ENCODE assay signal across 17 cellular contexts in the genomic region with DNA sequence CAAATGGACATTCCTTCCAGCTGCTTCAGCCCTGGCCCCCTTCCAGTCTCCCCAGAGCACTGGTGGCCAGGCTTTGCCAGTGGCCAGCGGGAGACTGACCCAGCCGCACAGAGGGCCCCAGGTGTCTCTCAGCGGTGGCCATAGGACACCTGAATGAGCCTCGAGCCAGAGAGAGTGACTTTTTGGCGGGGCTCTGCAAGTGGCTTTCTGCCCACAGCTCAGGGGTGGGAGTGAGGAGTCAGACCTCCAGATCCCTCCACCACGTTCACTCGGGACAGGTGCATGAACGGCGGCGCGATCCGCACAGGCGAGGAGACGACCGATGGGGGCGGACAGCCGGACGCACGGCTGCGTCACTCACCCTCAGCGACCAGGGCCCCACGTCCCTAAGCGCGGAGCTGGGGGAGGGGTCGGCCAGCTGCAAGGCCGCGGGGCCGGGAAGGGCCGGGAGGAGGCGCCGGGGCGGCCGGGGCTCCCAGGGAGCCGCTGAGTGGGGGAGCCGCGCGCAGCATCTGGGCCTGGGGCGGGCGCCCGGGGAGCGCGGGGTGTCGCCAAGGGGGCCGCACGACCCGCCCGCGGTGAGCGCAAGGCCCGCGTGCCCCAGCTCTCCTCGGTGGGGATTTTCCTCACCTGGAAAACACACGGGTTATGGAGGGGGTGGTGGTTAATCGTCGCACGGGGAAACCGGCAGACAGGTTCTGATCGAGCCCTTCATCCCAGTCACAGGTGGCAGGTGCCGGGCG. TPM values are rescaled to one million over a fixed set of nuclear protein-coding genes. Genes with fewer than 3 reads are reported as not detected.
DNase-seq lines count a peak whose midpoint lies in the region; ATAC-seq, FAIRE-seq and TF ChIP-seq lines count a peak whose summit lies in the region.
"Had no signal": no experiment of that assay in that cellular context is flagged by ENCODE, and none has a peak within 500 bp of the region (broad histone marks: within the 10 kb centered on the region; RNA-seq: fewer than 3 reads in every experiment).

No MANE protein-coding gene starts in this region.

- H3K4me1 ChIP-seq in PC-9 (replicated peaks; ENCODE audit: insufficient read depth) (peaks cover 41% of the 10 kb centered on the region), H1 (replicated peaks in 1 of 4; ENCODE audit: control insufficient read depth in 3 of 4, insufficient read depth in 4 of 4, low read length in 3 of 4) (no peaks in the 10 kb centered on the region), gastrocnemius medialis (no peaks in the 10 kb centered on the region)
- H3K4me1 ChIP-seq in naive thymus-derived CD4-positive, alpha-beta T cell (ENCODE audit: control insufficient read depth in 2 of 2, insufficient read depth in 2 of 2, low read length in 2 of 2) = no peaks in the 10 kb centered on the region

- H4K5ac ChIP-seq in H1 (ENCODE audit: insufficient read length, low read depth, low read length) = no peak overlapping the region

- BruUV-seq in PC-9 (replicated peaks; lab: Mats Ljungman, UMichigan) = TSS peak; percentile 76

- in situ Hi-C loops in gastrocnemius medialis (cut with MboI; ENCODE audit: low sequenced_read_pairs in 4 of 4) = no loop called here

- no peak overlapping the region for H2AK5ac ChIP-seq in H1 (ENCODE audit: low read depth, low read length)

- POLR2A ChIA-PET in PC-9 (lab: Charles Lee; ENCODE audit: unreplicated experiment) = interaction anchor here (1.0 kb wide), 3 partner anchors 9 to 201 kb away, joined by 3 to 9 read pairs (median 8); no protein-coding TSS in a partner anchor
- POLR2A ChIA-PET in H1 (lab: Charles Lee; ENCODE audit: partially characterized antibody) = interaction anchor here (0.8 kb wide), 1 partner anchor 14 kb away, joined by 3 read pairs; no protein-coding TSS in a partner anchor
- POLR2A ChIA-PET in naive thymus-derived CD4-positive, alpha-beta T cell (lab: Charles Lee) = no interaction called here

- DNase-seq in NCI-H2081 (lab: John Stamatoyannopoulos, UW) (peak; percentile 27 to 36), NCI-H2081 treated with DMSO at 0.1 percent for 48 hours (lab: John Stamatoyannopoulos, UW) (no peak), PC-9 (no peak), H1 (ENCODE audit: low read depth in 1 of 2, low spot score in 2 of 2) (no peak), T-helper 2 cell (no peak), gastrocnemius medialis (no peak)
- DNase-seq in naive thymus-derived CD4-positive, alpha-beta T cell = no peak
- DNase-seq: BE2C; CD4-positive, alpha-beta memory T cell; GF-D8; NCI-H1105; SHP77 had no signal

- TF ChIP-seq EP300 in H1 (IDR thresholded peaks at IDR 0.05; ENCODE audit: borderline replicate concordance in 1 of 2, low read depth in 2 of 2, low read length in 2 of 2) = no peak

- H3K4me3 ChIP-seq in PC-9 = no peak overlapping the region
- H3K4me3 ChIP-seq in H1 (ENCODE audit: extremely low read depth in 1 of 4, insufficient read depth in 2 of 4, low read depth in 3 of 4, low read length in 4 of 4) = no peak overlapping the region
- H3K4me3 ChIP-seq in naive thymus-derived CD4-positive, alpha-beta T cell (ENCODE audit: low read length) = no peak overlapping the region
- H3K4me3 ChIP-seq in gastrocnemius medialis = no peak overlapping the region
- H3K4me3 ChIP-seq: GM23248 had no signal

- H2AFZ ChIP-seq in PC-9 = no peak overlapping the region
- no peak overlapping the region for H2AFZ ChIP-seq in H1 (ENCODE audit: low read length)
- H2AFZ ChIP-seq: GM23248 had no signal

- FAIRE-seq in H1 (lab: Jason Lieb, UNC) = no peak
- FAIRE-seq: HTR-8/SVneo, RCC 7860 had no signal

- H3K79me1 ChIP-seq in H1 (ENCODE audit: low read depth, low read length) = no peaks in the 10 kb centered on the region

- H3K18ac ChIP-seq in H1 (ENCODE audit: extremely low read depth, low read length) = no peak overlapping the region

- no peaks in the 10 kb centered on the region for H4K20me1 ChIP-seq in PC-9 (ENCODE audit: insufficient read depth)
- H4K20me1 ChIP-seq in H1 (replicated peaks in 1 of 2; ENCODE audit: control insufficient read depth in 1 of 2, insufficient read depth in 2 of 2, low read length in 2 of 2) = no peaks in the 10 kb centered on the region

- H3K14ac ChIP-seq in H1 (ENCODE audit: insufficient read length) = no peak overlapping the region

- H2BK15ac ChIP-seq in H1 (ENCODE audit: low read length) = no peak overlapping the region

- H2BK20ac ChIP-seq in H1 (ENCODE audit: low read length) = no peak overlapping the region

- no peak for TF ChIP-seq RAD21 in H1 (IDR thresholded peaks at IDR 0.05 in 1 of 2, conservative IDR thresholded peaks at IDR 0.05 in 1 of 2; ENCODE audit: low read depth in 2 of 2, low read length in 2 of 2)

- ATAC-seq in stimulated activated memory B cell treated with anti-CD40 and anti-IgM and Interleukin-4, amounts not matched to agents 10 μg/mL and 1 μg/mL and 100 μg/mL, for 72 hours = peak; percentile 57
- ATAC-seq in naive thymus-derived CD4-positive, alpha-beta T cell = no peak
- ATAC-seq in gastrocnemius medialis = no peak

- peaks cover 28% of the 10 kb centered on the region; the same call in 1 of the 2 replicates for H3F3A ChIP-seq in PC-9 (ENCODE audit: insufficient read depth, low read depth)

- H3K27ac Mint-ChIP-seq in stimulated activated memory B cell treated with anti-CD40 and anti-IgM and Interleukin-4, amounts not matched to agents 10 μg/mL and 1 μg/mL and 100 μg/mL, for 72 hours = no peak overlapping the region
- no peak overlapping the region for H3K27ac Mint-ChIP-seq in naive thymus-derived CD4-positive, alpha-beta T cell
- H3K27ac Mint-ChIP-seq: CD4-positive, alpha-beta memory T cell had no signal

- 0 out of 2 replicates have a peak overlapping the region, but pooled peaks have one; percentile 11 for H3K4me2 ChIP-seq in PC-9
- no peak overlapping the region for H3K4me2 ChIP-seq in H1 (ENCODE audit: insufficient read depth in 1 of 2, low read depth in 2 of 2, low read length in 2 of 2)

- no peaks in the 10 kb centered on the region for H3K36me3 Mint-ChIP-seq in stimulated activated memory B cell treated with anti-CD40 and anti-IgM and Interleukin-4, amounts not matched to agents 10 μg/mL and 1 μg/mL and 100 μg/mL, for 72 hours
- no peaks in the 10 kb centered on the region for H3K36me3 Mint-ChIP-seq in naive thymus-derived CD4-positive, alpha-beta T cell
- H3K36me3 Mint-ChIP-seq: CD4-positive, alpha-beta memory T cell had no signal

- no peak for TF ChIP-seq POLR2A in H1 (IDR thresholded peaks at IDR 0.05; ENCODE audit: control extremely low read depth in 1 of 2, low read depth in 2 of 2, low read length in 2 of 2)
- TF ChIP-seq POLR2A in gastrocnemius medialis (IDR thresholded peaks at IDR 0.05) = no peak

- H3K4me3 Mint-ChIP-seq in stimulated activated memory B cell treated with anti-CD40 and anti-IgM and Interleukin-4, amounts not matched to agents 10 μg/mL and 1 μg/mL and 100 μg/mL, for 72 hours = no peak overlapping the region
- no peak overlapping the region for H3K4me3 Mint-ChIP-seq in naive thymus-derived CD4-positive, alpha-beta T cell
- H3K4me3 Mint-ChIP-seq: CD4-positive, alpha-beta memory T cell had no signal

- H3K9me3 ChIP-seq in PC-9 (ENCODE audit: insufficient read depth, low read depth) (no peaks in the 10 kb centered on the region), H1 (ENCODE audit: insufficient read depth in 2 of 2, low read depth in 1 of 2, low read length in 1 of 2) (peaks cover 0 to 8% of the 10 kb centered on the region in 2 experiments; a peak in 1 of 4 replicates), gastrocnemius medialis (no peaks in the 10 kb centered on the region)
- no peaks in the 10 kb centered on the region for H3K9me3 ChIP-seq in naive thymus-derived CD4-positive, alpha-beta T cell (ENCODE audit: control insufficient read depth in 2 of 3, low read length in 3 of 3)
- H3K9me3 ChIP-seq: BE2C had no signal

- no peaks in the 10 kb centered on the region for H3K9me3 Mint-ChIP-seq in stimulated activated memory B cell treated with anti-CD40 and anti-IgM and Interleukin-4, amounts not matched to agents 10 μg/mL and 1 μg/mL and 100 μg/mL, for 72 hours
- peaks cover 0 to 2% (median 0%) of the 10 kb centered on the region in 11 donors for H3K9me3 Mint-ChIP-seq in naive thymus-derived CD4-positive, alpha-beta T cell
- H3K9me3 Mint-ChIP-seq: CD4-positive, alpha-beta memory T cell had no signal

- H3K56ac ChIP-seq in H1 (replicated peaks; ENCODE audit: insufficient read length, low read depth, low read length) = no peak overlapping the region

- 94% methylated on average over 22 of the region's 60 CpGs; no CpG with 5 or more reads in 1 of the 2 experiments for WGBS in H1 (ENCODE audit: extremely low coverage in 1 of 2, insufficient coverage in 1 of 2, insufficient read length in 1 of 2, insufficient replicate concordance in 2 of 2, low coverage in 1 of 2, low lambda C conversion rate in 2 of 2, missing lambda C conversion rate in 1 of 2), 2 experiments

- H3K36me3 ChIP-seq in PC-9 (ENCODE audit: low read depth) (no peaks in the 10 kb centered on the region), H1 (ENCODE audit: control insufficient read depth in 2 of 4, insufficient read depth in 4 of 4, low read length in 3 of 4) (no peaks in the 10 kb centered on the region; a peak in 2 of 8 replicates), gastrocnemius medialis (no peaks in the 10 kb centered on the region)
- no peaks in the 10 kb centered on the region for H3K36me3 ChIP-seq in naive thymus-derived CD4-positive, alpha-beta T cell (ENCODE audit: control insufficient read depth in 2 of 3, insufficient read depth in 3 of 3, low read length in 3 of 3)
- H3K36me3 ChIP-seq: BE2C had no signal

- H3K27ac ChIP-seq in PC-9 = peak overlapping the region; percentile 73
- H3K27ac ChIP-seq in H1 (ENCODE audit: low read depth, low read length) = no peak overlapping the region
- H3K27ac ChIP-seq in naive thymus-derived CD4-positive, alpha-beta T cell (ENCODE audit: low read depth, low read length) = no peak overlapping the region
- no peak overlapping the region for H3K27ac ChIP-seq in gastrocnemius medialis
- H3K27ac ChIP-seq: 22Rv1, GM23248 had no signal

- peaks cover 12% of the 10 kb centered on the region for H3K27me3 Mint-ChIP-seq in stimulated activated memory B cell treated with anti-CD40 and anti-IgM and Interleukin-4, amounts not matched to agents 10 μg/mL and 1 μg/mL and 100 μg/mL, for 72 hours
- peaks cover 0 to 2% (median 0%) of the 10 kb centered on the region in 5 donors for H3K27me3 Mint-ChIP-seq in naive thymus-derived CD4-positive, alpha-beta T cell

- TF ChIP-seq CTCF in PC-9 (conservative IDR thresholded peaks at IDR 0.05) (no peak), H1 (IDR thresholded peaks at IDR 0.05; ENCODE audit: control extremely low read depth in 1 of 3, insufficient read depth in 1 of 3, low read depth in 1 of 3, low read length in 3 of 3) (no peak), gastrocnemius medialis (IDR thresholded peaks at IDR 0.05 in 4 of 5, conservative IDR thresholded peaks at IDR 0.05 in 1 of 5) (no peak)

- H3K27me3 ChIP-seq in PC-9 (ENCODE audit: insufficient read depth, low read depth) (no peaks in the 10 kb centered on the region), H1 (replicated peaks in 1 of 4; ENCODE audit: control insufficient read depth in 3 of 4, extremely low read depth in 1 of 4, insufficient read depth in 3 of 4, low read length in 3 of 4) (no peaks in the 10 kb centered on the region), gastrocnemius medialis (no peaks in the 10 kb centered on the region)
- H3K27me3 ChIP-seq in naive thymus-derived CD4-positive, alpha-beta T cell (ENCODE audit: control insufficient read depth in 2 of 2, insufficient read depth in 2 of 2, low read length in 2 of 2) = no peaks in the 10 kb centered on the region
- H3K27me3 ChIP-seq: BE2C had no signal

- H3K23me2 ChIP-seq in H1 (ENCODE audit: low read depth, low read length) = no peaks in the 10 kb centered on the region

- H4K8ac ChIP-seq in H1 (ENCODE audit: extremely low read depth, insufficient read depth, low read length) = peak overlapping the region; percentile 58; the same call in 1 of the 2 replicates

- peaks cover 22% of the 10 kb centered on the region for H3K4me1 Mint-ChIP-seq in stimulated activated memory B cell treated with anti-CD40 and anti-IgM and Interleukin-4, amounts not matched to agents 10 μg/mL and 1 μg/mL and 100 μg/mL, for 72 hours
- no peaks in the 10 kb centered on the region for H3K4me1 Mint-ChIP-seq in naive thymus-derived CD4-positive, alpha-beta T cell
- H3K4me1 Mint-ChIP-seq: CD4-positive, alpha-beta memory T cell had no signal

- H4K91ac ChIP-seq in H1 (replicated peaks; ENCODE audit: insufficient read length, low read length) = no peak overlapping the region

- H3K79me2 ChIP-seq in PC-9 (ENCODE audit: low read depth) = no peaks in the 10 kb centered on the region
- no peaks in the 10 kb centered on the region for H3K79me2 ChIP-seq in H1 (ENCODE audit: control insufficient read depth in 1 of 2, insufficient read depth in 2 of 2, low read length in 2 of 2)

- no peak overlapping the region for H2BK120ac ChIP-seq in H1 (replicated peaks; ENCODE audit: low read depth, low read length)

- H2BK12ac ChIP-seq in H1 (ENCODE audit: low read depth, low read length) = no peak overlapping the region

- H3K23ac ChIP-seq in H1 (ENCODE audit: insufficient read length) = no peak overlapping the region

- CTCF ChIA-PET in PC-9 (lab: Charles Lee) (interaction anchor here (1.0 to 1.7 kb wide), 2 partner anchors 242 to 275 kb away, joined by 6 to 8 read pairs; no protein-coding TSS in a partner anchor), H1 (lab: Charles Lee; ENCODE audit: partially characterized antibody) (interaction anchor here (1.0 to 2.6 kb wide), 8 partner anchors 10 to 512 kb away, joined by 3 to 11 read pairs (median 4); no protein-coding TSS in a partner anchor)
- CTCF ChIA-PET in naive thymus-derived CD4-positive, alpha-beta T cell (lab: Charles Lee) = no interaction called here

- no peak overlapping the region for H3K9ac ChIP-seq in H1 (replicated peaks in 1 of 4; ENCODE audit: extremely low read depth in 1 of 4, low read depth in 3 of 4, low read length in 3 of 4)
- H3K9ac ChIP-seq: GM23248 had no signal

- intact Hi-C loops in PC-9 (cut with micrococcal nuclease; ENCODE audit: unreplicated experiment) = loop anchor here (1.0 kb wide), 2 partner anchors 8 to 104 kb away; no protein-coding TSS in a partner anchor
- intact Hi-C loops in naive thymus-derived CD4-positive, alpha-beta T cell (cut with micrococcal nuclease) = no loop called here
- intact Hi-C loops in gastrocnemius medialis (cut with DNase I; ENCODE audit: low total_unique reads) = no loop called here

- no peak overlapping the region for H3K4ac ChIP-seq in H1 (replicated peaks; ENCODE audit: insufficient read length, low read depth, low read length)

- no peak overlapping the region for H2BK5ac ChIP-seq in H1 (ENCODE audit: low read depth, low read length)

- no peaks in the 10 kb centered on the region for H3K9me2 ChIP-seq in PC-9 (ENCODE audit: insufficient read depth)

RNA-seq across cellular contexts. Expression of a gene that starts 57.1 kb away (rescaled TPM):
- 51.7 and 55.1 TPM in 2 replicates for total RNA-seq in PC-9 (2021)
- total RNA-seq in H1 (2021; fragmentation: NEBNext Ultra II Directional; extraction: Animal tissue kit (Norgen Biotek cat#: 25700)) = 24.0 and 27.2 TPM in 2 replicates
- polyA plus RNA-seq in H1 (2011; rRNA removed) = 27.7 and 28.1 TPM in 2 replicates
- polyA plus RNA-seq in H1 (2011; cell fraction: cytosol; rRNA removed) = 35.9 TPM
- polyA plus RNA-seq in H1 (2011; cell fraction: nucleus; rRNA removed) = 45.8 TPM
- 21.0 to 34.8 TPM (median 31.0 TPM) in 4 replicates for polyA plus RNA-seq in H1 (2012, experiment 1 of 2)
- polyA plus RNA-seq in H1 (2012, experiment 2 of 2) = 18.8 TPM
- polyA plus RNA-seq in H1 (2013, experiment 1 of 2) = 16.2 TPM
- 14.6 TPM for polyA plus RNA-seq in H1 (2013, experiment 2 of 2)
- 28.8 and 37.6 TPM in 2 replicates for polyA minus RNA-seq in H1 (2011; rRNA and poly(A)+ RNA removed)
- polyA minus RNA-seq in H1 (2011; cell fraction: cytosol; rRNA and poly(A)+ RNA removed) = 12.6 TPM
- 26.3 TPM for polyA minus RNA-seq in H1 (2011; cell fraction: nucleus; rRNA and poly(A)+ RNA removed)
- total RNA-seq in naive thymus-derived CD4-positive, alpha-beta T cell = 100 to 1,000 TPM in 1 of 5 experiments, 10 to 100 TPM in 4; 31.3 to 105 (median 73.9) TPM
- polyA plus RNA-seq in naive thymus-derived CD4-positive, alpha-beta T cell = 10 to 100 TPM; 32.6 to 39.5 TPM
- 1 to 10 TPM; 7.1 to 9.5 (median 8.9) TPM for total RNA-seq in gastrocnemius medialis

Comparison
In these comparisons a context has a peak if more than half of its experiments do, and no peak if none do; other contexts are left out.
1. DNase-seq: peak in NCI-H2081 (2 of 2); none in NCI-H2081 treated with DMSO at 0.1 percent for 48 hours (single experiment), PC-9 (0 of 2), H1 (0 of 2), naive thymus-derived CD4-positive, alpha-beta T cell (0 of 9), T-helper 2 cell (0 of 5) and gastrocnemius medialis (0 of 2).